Comparison of ENCODE assay signal across 8 cellular contexts in the genomic region with DNA sequence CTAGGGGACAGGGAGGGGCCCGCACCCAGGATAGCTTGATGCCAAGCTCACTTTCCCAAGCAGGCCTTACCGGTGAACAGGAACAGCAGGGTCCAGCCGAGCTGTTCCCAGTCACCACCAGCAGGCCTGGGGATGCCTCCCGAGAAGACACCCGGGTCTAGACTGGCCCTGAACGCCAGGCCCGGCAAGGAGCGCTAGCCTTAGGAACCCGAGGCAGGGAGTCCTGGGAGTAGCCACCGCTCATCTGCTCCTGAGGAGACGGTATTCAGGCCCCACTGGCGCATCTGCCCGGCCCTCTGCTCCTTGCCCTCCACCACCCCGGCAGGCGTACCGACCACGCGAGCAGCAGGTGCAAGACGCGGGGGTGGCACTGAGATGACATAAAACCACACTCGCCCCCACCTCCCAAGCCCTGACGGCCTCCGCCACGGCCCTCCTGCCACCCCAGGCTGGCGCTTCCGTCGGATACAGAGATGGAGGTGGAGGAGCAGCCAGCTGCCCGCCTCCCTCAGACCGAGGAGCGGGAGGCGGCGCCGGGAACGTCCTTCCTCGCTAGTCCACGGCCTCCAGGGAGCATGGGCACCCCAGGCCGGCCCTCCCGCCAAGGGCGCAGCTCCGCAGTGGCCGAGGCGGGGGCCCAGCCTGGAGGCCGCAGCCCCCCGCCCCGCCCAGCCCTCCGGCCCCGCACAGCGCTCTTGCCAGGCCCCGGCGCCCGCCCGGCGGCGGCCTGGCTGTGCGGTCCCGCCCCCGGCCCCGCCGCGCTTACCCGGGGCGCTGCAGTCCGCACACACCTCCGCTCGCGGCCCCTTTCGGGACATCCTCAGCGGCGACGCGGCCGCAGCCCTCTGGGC. TPM values are rescaled to one million over a fixed set of nuclear protein-coding genes. Genes with fewer than 3 reads are reported as not detected.
DNase-seq lines count a peak whose midpoint lies in the region; ATAC-seq, FAIRE-seq and TF ChIP-seq lines count a peak whose summit lies in the region.

No MANE protein-coding gene starts in this region.

- DNase-seq in NCI-H524 (lab: John Stamatoyannopoulos, UW) (peak; percentile 45 to 64), NCI-H524 treated with DMSO at 0.1 percent for 48 hours (lab: John Stamatoyannopoulos, UW) (no peak), RWPE2 (ENCODE audit: low spot score) (no peak), K562 (ENCODE audit: extremely low read depth in 1 of 4, low spot score in 3 of 4) (peak; percentile 32 to 78 (median 61)), kidney epithelial cell (ENCODE audit: low read depth) (no peak), epidermal melanocyte (ENCODE audit: insufficient read length, low spot score) (no peak)
- peak; percentile 57 to 80 for DNase-seq in stimulated activated CD4-positive, alpha-beta T cell treated with anti-CD3 and anti-CD28 coated beads, Interleukin-4, amount 100 ng/mL, for 4 hours

- peak overlapping the region; percentile 32; the same call in 1 of the 2 replicates for H2AFZ ChIP-seq in K562 (ENCODE audit: low read depth, low read length)

- no peak for TF ChIP-seq EP300 in K562 (IDR thresholded peaks at IDR 0.05; ENCODE audit: low read length)

- H3K4me3 ChIP-seq in RWPE2 (ENCODE audit: severe bottlenecking) (peak overlapping the region; percentile 79), K562 (peak overlapping the region; percentile 56), kidney epithelial cell (ENCODE audit: low read depth, low read length) (peak overlapping the region; percentile 73)

- no peaks in the 10 kb centered on the region for H3K27me3 ChIP-seq in RWPE2 (ENCODE audit: insufficient read depth, poor library complexity, severe bottlenecking)
- H3K27me3 ChIP-seq in K562 (ENCODE audit: control insufficient read depth in 2 of 2, insufficient read depth in 2 of 2, low read length in 2 of 2) = no peaks in the 10 kb centered on the region
- no peaks in the 10 kb centered on the region for H3K27me3 ChIP-seq in kidney epithelial cell (ENCODE audit: control insufficient read depth, insufficient read depth, low read length)

- peak overlapping the region; percentile 80 for H3K27ac ChIP-seq in RWPE2 (ENCODE audit: poor library complexity, severe bottlenecking)
- H3K27ac ChIP-seq in K562 (ENCODE audit: extremely low read depth, low read depth, low read length) = no peak overlapping the region

- TF ChIP-seq CTCF in RWPE2 (IDR thresholded peaks at IDR 0.05; ENCODE audit: poor library complexity, severe bottlenecking) (no peak), K562 (IDR thresholded peaks at IDR 0.05 in 2 of 3, conservative IDR thresholded peaks at IDR 0.05 in 1 of 3; ENCODE audit: insufficient read depth in 2 of 3, low read depth in 1 of 3, low read length in 3 of 3) (no peak), kidney epithelial cell (IDR thresholded peaks at IDR 0.05; ENCODE audit: insufficient read depth, low read length, poor library complexity, severe bottlenecking) (no peak)

- no TSS peak for BruUV-seq in K562 (replicated peaks; lab: Mats Ljungman, UMichigan)

- H3K79me2 ChIP-seq in K562 (ENCODE audit: control insufficient read depth, insufficient read depth, low read length) = peaks cover 24% of the 10 kb centered on the region

- ATAC-seq in HG03045 (IDR thresholded peaks at IDR 0.05; ENCODE audit: unreplicated experiment) (peak; percentile 18), RWPE2 (ENCODE audit: low read depth) (0 out of 3 replicates have a peak, but pooled peaks have one; percentile 2), K562 (no peak)

- H3K9ac ChIP-seq in K562 (ENCODE audit: insufficient read depth in 1 of 2, low read depth in 2 of 2, low read length in 2 of 2) = peak overlapping the region; percentile 45 to 92

- FAIRE-seq in K562 (lab: Jason Lieb, UNC) = no peak

- TF ChIP-seq RAD21 in K562 (CRISPR knock-in tag; conservative IDR thresholded peaks at IDR 0.05 in 1 of 2, IDR thresholded peaks at IDR 0.05 in 1 of 2) = no peak

- peaks cover 49% of the 10 kb centered on the region for H3K4me1 ChIP-seq in RWPE2 (ENCODE audit: insufficient read depth, poor library complexity, severe bottlenecking)
- peaks cover 40 to 73% of the 10 kb centered on the region in 2 experiments for H3K4me1 ChIP-seq in K562 (replicated peaks in 1 of 2; ENCODE audit: control insufficient read depth in 2 of 2, insufficient read depth in 2 of 2, low read length in 2 of 2)

- in situ Hi-C loops in K562 (cut with MboI) = no loop called here

- TF ChIP-seq POLR2A in K562 (conservative IDR thresholded peaks at IDR 0.05) = no peak

- peak overlapping the region; percentile 86 for H3K4me2 ChIP-seq in K562 (ENCODE audit: insufficient read depth, low read length)

- 3% methylated on average over 45 of the region's 72 CpGs for WGBS in K562 (ENCODE audit: insufficient coverage, low coverage, missing lambda C conversion rate)

- H3K9me1 ChIP-seq in K562 (ENCODE audit: control insufficient read depth, insufficient read depth, low read length) = peaks cover 2% of the 10 kb centered on the region

- H3K9me3 ChIP-seq in RWPE2 (ENCODE audit: severe bottlenecking) (no peaks in the 10 kb centered on the region), K562 (replicated peaks; ENCODE audit: control insufficient read depth, insufficient read depth, low read depth, low read length) (no peaks in the 10 kb centered on the region)

- POLR2A ChIA-PET in K562 (lab: Yijun Ruan, JAX) = interaction anchor here (0.9 to 3.8 kb wide), 3 partner anchors 12 to 51 kb away, joined by 4 to 25 read pairs (median 5); no protein-coding TSS in a partner anchor

- no peaks in the 10 kb centered on the region; the same call in 1 of the 2 replicates for H4K20me1 ChIP-seq in K562 (replicated peaks; ENCODE audit: control insufficient read depth, insufficient read depth, low read length)

- CTCF ChIA-PET in K562 (lab: Yijun Ruan, JAX; ENCODE audit: low intra/inter-chr PET ratio) = no interaction called here

- intact Hi-C loops in K562 (cut with micrococcal nuclease) = no loop called here

- H3K36me3 ChIP-seq in RWPE2 (ENCODE audit: low read depth) = no peaks in the 10 kb centered on the region
- no peaks in the 10 kb centered on the region for H3K36me3 ChIP-seq in K562 (ENCODE audit: control insufficient read depth, insufficient read depth, low read length)
- no peaks in the 10 kb centered on the region for H3K36me3 ChIP-seq in kidney epithelial cell (ENCODE audit: control insufficient read depth, insufficient read depth, low read length)

RNA-seq across cellular contexts. Expression of a gene that starts 0.7 kb away (rescaled TPM):
- total RNA-seq in K562 (2011; cell fraction: chromatin; rRNA removed; ENCODE audit: low replicate concordance) = 26.1 and 92.6 TPM in 2 replicates
- 53.0 and 61.9 TPM in 2 replicates for total RNA-seq in K562 (2011; cell fraction: nucleolus; rRNA removed)
- total RNA-seq in K562 (2011; cell fraction: nucleoplasm; rRNA removed) = 24.8 and 33.5 TPM in 2 replicates
- 22.6 and 27.5 TPM in 2 replicates for total RNA-seq in K562 (2014; rRNA removed)
- 7.2 and 11.4 TPM in 2 replicates for total RNA-seq in K562 (2014; rRNA removed; fragmentation: Illumina TruSeq; extraction: Trizol)
- 17.1 and 17.3 TPM in 2 replicates for total RNA-seq in K562 (2015; rRNA removed; fragmentation: Illumina TruSeq; extraction: Trizol)
- 31.3 and 35.3 TPM in 2 replicates for total RNA-seq in K562 (2021)
- polyA plus RNA-seq in K562 (2011; rRNA removed) = 15.9 and 16.5 TPM in 2 replicates
- 12.4 and 42.3 TPM in 2 replicates for polyA plus RNA-seq in K562 (2011; cell fraction: cytosol; rRNA removed)
- polyA plus RNA-seq in K562 (2011; cell fraction: nucleus; rRNA removed) = 30.8 and 82.9 TPM in 2 replicates
- polyA plus RNA-seq in K562 (2012) = 22.2 and 29.8 TPM in 2 replicates
- polyA plus RNA-seq in K562 (2014; fragmentation: Illumina TruSeq; extraction: Trizol) = 29.9 and 31.2 TPM in 2 replicates
- under 1 TPM; 0.35 to 0.38 TPM for polyA plus RNA-seq in K562 (2014; fragmentation: Nextera tagmentation; extraction: Ambion mirVana)
- 21.4 and 21.6 TPM in 2 replicates for polyA plus RNA-seq in K562 (2014; rRNA removed)
- 7.8 and 14.8 TPM in 2 replicates for polyA minus RNA-seq in K562 (2011; rRNA and poly(A)+ RNA removed)
- 22.0 and 24.6 TPM in 2 replicates for polyA minus RNA-seq in K562 (2011; cell fraction: cytosol; rRNA and poly(A)+ RNA removed)
- 21.4 and 31.9 TPM in 2 replicates for polyA minus RNA-seq in K562 (2011; cell fraction: nucleus; rRNA and poly(A)+ RNA removed)
- total RNA-seq in kidney epithelial cell = 63.8 and 89.8 TPM in 2 replicates

RNA-seq across cellular contexts. Expression of a gene that starts 4.1 kb away (rescaled TPM):
- total RNA-seq in K562 (2011; cell fraction: chromatin; rRNA removed; ENCODE audit: low replicate concordance) = 17.2 and 53.9 TPM in 2 replicates
- 37.9 and 41.4 TPM in 2 replicates for total RNA-seq in K562 (2011; cell fraction: nucleolus; rRNA removed)
- 20.8 and 22.1 TPM in 2 replicates for total RNA-seq in K562 (2011; cell fraction: nucleoplasm; rRNA removed)
- total RNA-seq in K562 (2014; rRNA removed) = 15.8 and 17.1 TPM in 2 replicates
- total RNA-seq in K562 (2014; rRNA removed; fragmentation: Illumina TruSeq; extraction: Trizol) = 2.5 and 3.5 TPM in 2 replicates
- 4.3 and 5.0 TPM in 2 replicates for total RNA-seq in K562 (2015; rRNA removed; fragmentation: Illumina TruSeq; extraction: Trizol)
- 22.3 and 28.1 TPM in 2 replicates for total RNA-seq in K562 (2021)
- polyA plus RNA-seq in K562 (2011; rRNA removed) = 4.6 and 6.5 TPM in 2 replicates
- 3.9 and 14.6 TPM in 2 replicates for polyA plus RNA-seq in K562 (2011; cell fraction: cytosol; rRNA removed)
- 28.4 and 73.6 TPM in 2 replicates for polyA plus RNA-seq in K562 (2011; cell fraction: nucleus; rRNA removed)
- polyA plus RNA-seq in K562 (2012) = 9.4 and 11.3 TPM in 2 replicates
- 10.3 and 11.7 TPM in 2 replicates for polyA plus RNA-seq in K562 (2014; fragmentation: Illumina TruSeq; extraction: Trizol)
- under 1 TPM; 0.15 to 0.59 TPM for polyA plus RNA-seq in K562 (2014; fragmentation: Nextera tagmentation; extraction: Ambion mirVana)
- polyA plus RNA-seq in K562 (2014; rRNA removed) = 14.2 and 15.6 TPM in 2 replicates
- polyA minus RNA-seq in K562 (2011; rRNA and poly(A)+ RNA removed) = 2.5 and 3.7 TPM in 2 replicates
- 8.7 and 9.4 TPM in 2 replicates for polyA minus RNA-seq in K562 (2011; cell fraction: cytosol; rRNA and poly(A)+ RNA removed)
- 11.3 and 11.8 TPM in 2 replicates for polyA minus RNA-seq in K562 (2011; cell fraction: nucleus; rRNA and poly(A)+ RNA removed)
- total RNA-seq in kidney epithelial cell = 13.1 and 13.8 TPM in 2 replicates

RNA-seq across cellular contexts. Expression of a gene that starts 20.3 kb away (rescaled TPM):
- total RNA-seq in K562 (2011; cell fraction: chromatin; rRNA removed; ENCODE audit: low replicate concordance) = 13.5 and 50.0 TPM in 2 replicates
- 63.0 and 73.5 TPM in 2 replicates for total RNA-seq in K562 (2011; cell fraction: nucleolus; rRNA removed)
- 36.1 and 46.0 TPM in 2 replicates for total RNA-seq in K562 (2011; cell fraction: nucleoplasm; rRNA removed)
- total RNA-seq in K562 (2014; rRNA removed) (25.2 and 27.6 TPM in 2 replicates), K562 (2014; rRNA removed; fragmentation: Illumina TruSeq; extraction: Trizol) (1.8 and 3.3 TPM in 2 replicates), K562 (2015; rRNA removed; fragmentation: Illumina TruSeq; extraction: Trizol) (13.0 and 13.9 TPM in 2 replicates), K562 (2021) (24.5 and 28.3 TPM in 2 replicates), kidney epithelial cell (68.4 and 70.4 TPM in 2 replicates)
- polyA plus RNA-seq in K562 (2011; rRNA removed) (9.1 and 10.3 TPM in 2 replicates), K562 (2014; fragmentation: Illumina TruSeq; extraction: Trizol) (4.7 and 13.5 TPM in 2 replicates), K562 (2014; fragmentation: Nextera tagmentation; extraction: Ambion mirVana) (under 1 TPM; 0.08 to 0.13 TPM), K562 (2014; rRNA removed) (23.8 and 27.2 TPM in 2 replicates)
- polyA plus RNA-seq in K562 (2011; cell fraction: cytosol; rRNA removed) = 9.9 and 48.3 TPM in 2 replicates
- 48.7 and 101 TPM in 2 replicates for polyA plus RNA-seq in K562 (2011; cell fraction: nucleus; rRNA removed)
- polyA plus RNA-seq in K562 (2012) = 16.9 and 38.4 TPM in 2 replicates
- 1.5 and 4.3 TPM in 2 replicates for polyA minus RNA-seq in K562 (2011; rRNA and poly(A)+ RNA removed)
- polyA minus RNA-seq in K562 (2011; cell fraction: cytosol; rRNA and poly(A)+ RNA removed) = 16.0 and 22.0 TPM in 2 replicates
- 17.6 and 17.8 TPM in 2 replicates for polyA minus RNA-seq in K562 (2011; cell fraction: nucleus; rRNA and poly(A)+ RNA removed)

RNA-seq across cellular contexts. Expression of a gene that starts 21.9 kb away (rescaled TPM):
- total RNA-seq in K562 (2011; cell fraction: chromatin; rRNA removed; ENCODE audit: low replicate concordance) = 4.0 and 8.2 TPM in 2 replicates
- total RNA-seq in K562 (2011; cell fraction: nucleolus; rRNA removed) = 6.7 and 7.8 TPM in 2 replicates
- total RNA-seq in K562 (2011; cell fraction: nucleoplasm; rRNA removed) = 4.4 and 5.1 TPM in 2 replicates
- total RNA-seq in K562 (2014; rRNA removed) (2.4 and 3.1 TPM in 2 replicates), K562 (2014; rRNA removed; fragmentation: Illumina TruSeq; extraction: Trizol) (2.0 and 2.2 TPM in 2 replicates), K562 (2015; rRNA removed; fragmentation: Illumina TruSeq; extraction: Trizol) (3.8 and 4.2 TPM in 2 replicates), K562 (2021) (4.0 and 4.2 TPM in 2 replicates), kidney epithelial cell (6.4 and 8.3 TPM in 2 replicates)
- polyA plus RNA-seq in K562 (2011; rRNA removed) (0.85 and 1.8 TPM in 2 replicates), K562 (2014; fragmentation: Illumina TruSeq; extraction: Trizol) (2.4 and 2.5 TPM in 2 replicates), K562 (2014; fragmentation: Nextera tagmentation; extraction: Ambion mirVana) (under 1 TPM; 0.85 to 0.97 TPM), K562 (2014; rRNA removed) (2.1 and 2.9 TPM in 2 replicates)
- polyA plus RNA-seq in K562 (2011; cell fraction: cytosol; rRNA removed) = 0.83 and 3.0 TPM in 2 replicates
- polyA plus RNA-seq in K562 (2011; cell fraction: nucleus; rRNA removed) = 1.4 and 2.9 TPM in 2 replicates
- polyA plus RNA-seq in K562 (2012) = 3.2 and 5.4 TPM in 2 replicates
- 1.6 and 3.6 TPM in 2 replicates for polyA minus RNA-seq in K562 (2011; rRNA and poly(A)+ RNA removed)
- 1.5 and 2.9 TPM in 2 replicates for polyA minus RNA-seq in K562 (2011; cell fraction: cytosol; rRNA and poly(A)+ RNA removed)
- polyA minus RNA-seq in K562 (2011; cell fraction: nucleus; rRNA and poly(A)+ RNA removed) = 1.7 and 2.8 TPM in 2 replicates

RNA-seq across cellular contexts. Expression of a gene that starts 33.9 kb away (rescaled TPM):
- 15.2 and 53.0 TPM in 2 replicates for total RNA-seq in K562 (2011; cell fraction: chromatin; rRNA removed; ENCODE audit: low replicate concordance)
- total RNA-seq in K562 (2011; cell fraction: nucleolus; rRNA removed) = 19.7 and 21.4 TPM in 2 replicates
- total RNA-seq in K562 (2011; cell fraction: nucleoplasm; rRNA removed) = 13.7 and 15.3 TPM in 2 replicates
- total RNA-seq in K562 (2014; rRNA removed) (2.8 and 2.9 TPM in 2 replicates), K562 (2014; rRNA removed; fragmentation: Illumina TruSeq; extraction: Trizol) (0.47 and 0.64 TPM in 2 replicates), K562 (2015; rRNA removed; fragmentation: Illumina TruSeq; extraction: Trizol) (1.7 and 2.5 TPM in 2 replicates), K562 (2021) (4.4 TPM in 2 replicates), kidney epithelial cell (2.2 and 2.7 TPM in 2 replicates)
- polyA plus RNA-seq in K562 (2011; rRNA removed) (9.8 and 11.9 TPM in 2 replicates), K562 (2014; fragmentation: Illumina TruSeq; extraction: Trizol) (2.4 and 3.1 TPM in 2 replicates), K562 (2014; fragmentation: Nextera tagmentation; extraction: Ambion mirVana) (under 1 TPM; 0.04 to 0.11 TPM), K562 (2014; rRNA removed) (6.6 and 9.1 TPM in 2 replicates)
- 4.9 and 9.8 TPM in 2 replicates for polyA plus RNA-seq in K562 (2011; cell fraction: cytosol; rRNA removed)
- 96.7 and 310 TPM in 2 replicates for polyA plus RNA-seq in K562 (2011; cell fraction: nucleus; rRNA removed)
- 4.9 and 6.6 TPM in 2 replicates for polyA plus RNA-seq in K562 (2012)
- 5.3 and 14.2 TPM in 2 replicates for polyA minus RNA-seq in K562 (2011; rRNA and poly(A)+ RNA removed)
- polyA minus RNA-seq in K562 (2011; cell fraction: cytosol; rRNA and poly(A)+ RNA removed) = 2.5 and 5.4 TPM in 2 replicates
- 15.4 and 24.0 TPM in 2 replicates for polyA minus RNA-seq in K562 (2011; cell fraction: nucleus; rRNA and poly(A)+ RNA removed)

Comparison
In these comparisons a context has a peak if more than half of its experiments do, and no peak if none do; other contexts are left out.
1. DNase-seq: peak in NCI-H524 (2 of 2), K562 (4 of 4) and stimulated activated CD4-positive, alpha-beta T cell treated with anti-CD3 and anti-CD28 coated beads, Interleukin-4, amount 100 ng/mL, for 4 hours (2 of 2); none in NCI-H524 treated with DMSO at 0.1 percent for 48 hours (single experiment), RWPE2 (single experiment), kidney epithelial cell (single experiment) and epidermal melanocyte (single experiment).
2. Peak in every context shown above with its lines, with median percentiles within 50 percentile points of each other: H3K4me3 ChIP-seq.